Comparison of ENCODE assay signal across 9 cellular contexts in the genomic region with DNA sequence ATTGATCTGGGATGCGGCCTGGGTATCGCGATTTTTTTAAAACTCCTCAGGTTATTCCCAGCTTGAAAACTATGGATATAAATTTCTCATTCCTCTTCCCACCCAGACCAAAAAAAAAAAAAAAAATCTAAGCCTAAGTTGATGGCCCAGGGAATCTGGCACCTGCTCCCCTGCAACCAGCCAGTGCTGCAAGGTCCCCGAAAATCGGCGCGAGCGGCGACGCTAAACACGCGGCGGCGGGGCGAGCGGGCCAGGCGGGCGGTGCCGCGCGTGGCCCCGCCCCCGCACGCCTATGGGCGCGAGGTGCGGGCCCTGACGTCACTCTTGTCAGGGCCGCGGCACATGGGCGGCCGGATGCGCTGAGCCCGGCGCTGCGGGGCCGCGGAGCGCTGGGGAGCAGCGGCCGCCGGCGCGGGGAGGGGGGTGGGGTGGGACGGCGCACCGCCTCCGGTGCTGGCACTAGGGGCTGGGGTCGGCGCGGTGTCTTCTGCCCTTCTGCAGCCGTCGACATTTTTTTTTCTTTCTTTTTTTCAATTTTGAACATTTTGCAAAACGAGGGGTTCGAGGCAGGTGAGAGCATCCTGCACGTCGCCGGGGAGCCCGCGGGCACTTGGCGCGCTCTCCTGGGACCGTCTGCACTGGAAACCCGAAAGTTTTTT. TPM values are rescaled to one million over a fixed set of nuclear protein-coding genes. Genes with fewer than 3 reads are reported as not detected.
DNase-seq lines count a peak whose midpoint lies in the region; ATAC-seq, FAIRE-seq and TF ChIP-seq lines count a peak whose summit lies in the region.
"Had no signal": no experiment of that assay in that cellular context is flagged by ENCODE, and none has a peak within 500 bp of the region (broad histone marks: within the 10 kb centered on the region; RNA-seq: fewer than 3 reads in every experiment).

Gene HLF, plus strand, starts transcription at position 321 of the 659 bp plus-strand sequence. CDS start 525 bp downstream, outside the sequence.

- no peak within 1 kb of the TSS for H4K91ac ChIP-seq in H1 (replicated peaks; ENCODE audit: insufficient read length, low read length)

- H3K56ac ChIP-seq in H1 (replicated peaks; ENCODE audit: insufficient read length, low read depth, low read length): no peak within 1 kb of the TSS

- H3K27ac Mint-ChIP-seq in activated CD8-positive, alpha-beta memory T cell treated with anti-CD3 and anti-CD28 coated beads, Interleukin-2, amount 10 ng/mL, durations not matched to agents 7 days and 5 days: no peak within 1 kb of the TSS
- H3K27ac Mint-ChIP-seq in memory B cell: no peak within 1 kb of the TSS

- H3K14ac ChIP-seq in H1 (ENCODE audit: insufficient read length): no peak within 1 kb of the TSS

- no peak for TF ChIP-seq CTCF in H1 (IDR thresholded peaks at IDR 0.05; ENCODE audit: control extremely low read depth in 1 of 3, insufficient read depth in 1 of 3, low read depth in 1 of 3, low read length in 3 of 3)

- H3K23ac ChIP-seq in H1 (ENCODE audit: insufficient read length): no peak within 1 kb of the TSS

- H4K5ac ChIP-seq in H1 (ENCODE audit: insufficient read length, low read depth, low read length): no peak within 1 kb of the TSS

- no peaks in the 10 kb centered on the region for H3K36me3 Mint-ChIP-seq in activated CD8-positive, alpha-beta memory T cell treated with anti-CD3 and anti-CD28 coated beads, Interleukin-2, amount 10 ng/mL, durations not matched to agents 7 days and 5 days
- no peaks in the 10 kb centered on the region for H3K36me3 Mint-ChIP-seq in memory B cell

- peak within 1 kb of the TSS; percentile 31 to 70 (median 40) for H3K4me3 ChIP-seq in H1 (ENCODE audit: extremely low read depth in 1 of 4, insufficient read depth in 2 of 4, low read depth in 3 of 4, low read length in 4 of 4)

- no peak within 1 kb of the TSS for H2AFZ ChIP-seq in H1 (ENCODE audit: low read length)

- H3K27ac ChIP-seq in H1 (ENCODE audit: low read depth, low read length): no peak within 1 kb of the TSS

- peaks cover 10% of the 10 kb centered on the region; the same call in 1 of the 2 replicates for H3K23me2 ChIP-seq in H1 (ENCODE audit: low read depth, low read length)

- no peaks in the 10 kb centered on the region for H3K79me2 ChIP-seq in H1 (ENCODE audit: control insufficient read depth in 1 of 2, insufficient read depth in 2 of 2, low read length in 2 of 2)

- H3K4ac ChIP-seq in H1 (replicated peaks; ENCODE audit: insufficient read length, low read depth, low read length): no peak within 1 kb of the TSS

- POLR2A ChIA-PET in H1 (lab: Charles Lee; ENCODE audit: partially characterized antibody): interaction anchor here (2.5 kb wide), 1 partner anchor 26 kb away, joined by 9 read pairs; no protein-coding TSS in a partner anchor

- no peaks in the 10 kb centered on the region for H3K79me1 ChIP-seq in H1 (ENCODE audit: low read depth, low read length)

- WGBS in H1 (ENCODE audit: extremely low coverage in 1 of 2, insufficient coverage in 1 of 2, insufficient read length in 1 of 2, insufficient replicate concordance in 2 of 2, low coverage in 1 of 2, low lambda C conversion rate in 2 of 2, missing lambda C conversion rate in 1 of 2), 2 experiments: 4% methylated on average over 25 of the region's 64 CpGs; no CpG with 5 or more reads in 1 of the 2 experiments

- H2BK5ac ChIP-seq in H1 (ENCODE audit: low read depth, low read length): no peak within 1 kb of the TSS

- H3K4me1 ChIP-seq in H1 (replicated peaks in 1 of 4; ENCODE audit: control insufficient read depth in 3 of 4, insufficient read depth in 4 of 4, low read length in 3 of 4): peaks cover 0 to 14% (median 7%) of the 10 kb centered on the region in 4 experiments; a peak in 4 of 7 replicates

- peak; percentile 92 for ATAC-seq in HG03108 (IDR thresholded peaks at IDR 0.05; ENCODE audit: unreplicated experiment)
- ATAC-seq in activated CD8-positive, alpha-beta memory T cell treated with anti-CD3 and anti-CD28 coated beads, Interleukin-2, amount 10 ng/mL, durations not matched to agents 7 days and 5 days: peak; percentile 98
- ATAC-seq in memory B cell (ENCODE audit: low read depth): peak; percentile 95

- no peak within 1 kb of the TSS; a peak in 1 of 7 replicates for H3K9ac ChIP-seq in H1 (replicated peaks in 1 of 4; ENCODE audit: extremely low read depth in 1 of 4, low read depth in 3 of 4, low read length in 3 of 4)

- H2BK12ac ChIP-seq in H1 (ENCODE audit: low read depth, low read length): no peak within 1 kb of the TSS

- H3K9me3 ChIP-seq in H1 (ENCODE audit: insufficient read depth in 2 of 2, low read depth in 1 of 2, low read length in 1 of 2): no peaks in the 10 kb centered on the region; a peak in 2 of 4 replicates

- H3K36me3 ChIP-seq in H1 (ENCODE audit: control insufficient read depth in 2 of 4, insufficient read depth in 4 of 4, low read length in 3 of 4): no peaks in the 10 kb centered on the region

- peaks cover 0 to 4% of the 10 kb centered on the region in 2 experiments for H4K20me1 ChIP-seq in H1 (replicated peaks in 1 of 2; ENCODE audit: control insufficient read depth in 1 of 2, insufficient read depth in 2 of 2, low read length in 2 of 2)

- no peak within 1 kb of the TSS for H2BK120ac ChIP-seq in H1 (replicated peaks; ENCODE audit: low read depth, low read length)

- H2BK15ac ChIP-seq in H1 (ENCODE audit: low read length): no peak within 1 kb of the TSS

- no peak within 1 kb of the TSS for H2AK5ac ChIP-seq in H1 (ENCODE audit: low read depth, low read length)

- DNase-seq in SIG-M5 treated with dmso at 0.1 percent for 504 hours (lab: John Stamatoyannopoulos, UW; ENCODE audit: unreplicated experiment) (peak; percentile 10), SIG-M5 (lab: John Stamatoyannopoulos, UW) (no peak), NCI-H226 (peak; percentile 73), H1 (ENCODE audit: low read depth in 1 of 2, low spot score in 2 of 2) (peak; percentile 23 to 75), memory B cell (ENCODE audit: low spot score in 2 of 2) (peak; percentile 40 to 53)
- DNase-seq in activated CD8-positive, alpha-beta memory T cell treated with anti-CD3 and anti-CD28 coated beads, Interleukin-2, amount 10 ng/mL, durations not matched to agents 7 days and 5 days: peak; percentile 76
- DNase-seq in stimulated activated CD4-positive, alpha-beta T cell treated with anti-CD3 and anti-CD28 coated beads, TNF-alpha, amount 100 ng/mL, for 4 hours (ENCODE audit: low read depth in 3 of 3): peak; percentile 45 to 63 (median 53)
- DNase-seq: DND-41 had no signal

- no peak within 1 kb of the TSS; the same call in none of the 2 replicates for H4K8ac ChIP-seq in H1 (ENCODE audit: extremely low read depth, insufficient read depth, low read length)

- no peak for FAIRE-seq in H1 (lab: Jason Lieb, UNC)

- H2BK20ac ChIP-seq in H1 (ENCODE audit: low read length): no peak within 1 kb of the TSS

- CTCF ChIA-PET in activated CD8-positive, alpha-beta memory T cell treated with anti-CD3 and anti-CD28 coated beads, Interleukin-2, amount 10 ng/mL, durations not matched to agents 7 days and 5 days (lab: Charles Lee): interaction anchor here (0.6 to 1.4 kb wide), 7 partner anchors 26 to 272 kb away, joined by 3 to 5 read pairs (median 4); no protein-coding TSS in a partner anchor
- CTCF ChIA-PET in H1 (lab: Charles Lee; ENCODE audit: partially characterized antibody): interaction anchor here (1.0 to 2.7 kb wide), 3 partner anchors 22 to 92 kb away, joined by 3 to 11 read pairs (median 3); no protein-coding TSS in a partner anchor

- peaks cover 19 to 56% (median 46%) of the 10 kb centered on the region in 4 experiments for H3K27me3 ChIP-seq in H1 (replicated peaks in 1 of 4; ENCODE audit: control insufficient read depth in 3 of 4, extremely low read depth in 1 of 4, insufficient read depth in 3 of 4, low read length in 3 of 4)

- peaks cover 12% of the 10 kb centered on the region for H3K4me1 Mint-ChIP-seq in activated CD8-positive, alpha-beta memory T cell treated with anti-CD3 and anti-CD28 coated beads, Interleukin-2, amount 10 ng/mL, durations not matched to agents 7 days and 5 days
- peaks cover 3% of the 10 kb centered on the region for H3K4me1 Mint-ChIP-seq in memory B cell

- no peak for TF ChIP-seq EP300 in H1 (IDR thresholded peaks at IDR 0.05; ENCODE audit: borderline replicate concordance in 1 of 2, low read depth in 2 of 2, low read length in 2 of 2)

- peak within 1 kb of the TSS; percentile 79 to 98 for H3K4me2 ChIP-seq in H1 (ENCODE audit: insufficient read depth in 1 of 2, low read depth in 2 of 2, low read length in 2 of 2)

- no peaks in the 10 kb centered on the region for H3K9me3 Mint-ChIP-seq in activated CD8-positive, alpha-beta memory T cell treated with anti-CD3 and anti-CD28 coated beads, Interleukin-2, amount 10 ng/mL, durations not matched to agents 7 days and 5 days (ENCODE audit: low read depth)
- H3K9me3 Mint-ChIP-seq in memory B cell: peaks cover 3% of the 10 kb centered on the region

- H3K27me3 Mint-ChIP-seq in activated CD8-positive, alpha-beta memory T cell treated with anti-CD3 and anti-CD28 coated beads, Interleukin-2, amount 10 ng/mL, durations not matched to agents 7 days and 5 days: peaks cover 84% of the 10 kb centered on the region
- H3K27me3 Mint-ChIP-seq in memory B cell: peaks cover 38% of the 10 kb centered on the region

- TF ChIP-seq POLR2A in H1 (IDR thresholded peaks at IDR 0.05; ENCODE audit: control extremely low read depth in 1 of 2, low read depth in 2 of 2, low read length in 2 of 2): no peak

- H3K18ac ChIP-seq in H1 (ENCODE audit: extremely low read depth, low read length): no peak within 1 kb of the TSS

- TF ChIP-seq RAD21 in H1 (IDR thresholded peaks at IDR 0.05 in 1 of 2, conservative IDR thresholded peaks at IDR 0.05 in 1 of 2; ENCODE audit: low read depth in 2 of 2, low read length in 2 of 2): no peak

- peak within 1 kb of the TSS; percentile 55 for H3K4me3 Mint-ChIP-seq in activated CD8-positive, alpha-beta memory T cell treated with anti-CD3 and anti-CD28 coated beads, Interleukin-2, amount 10 ng/mL, durations not matched to agents 7 days and 5 days
- H3K4me3 Mint-ChIP-seq in memory B cell: peak within 1 kb of the TSS; percentile 62

TF ChIP-seq in H1, 55 proteins besides CTCF, POLR2A, EP300 and RAD21 (continues in another document):
- TF ChIP-seq NANOG (IDR thresholded peaks at IDR 0.05; ENCODE audit: insufficient read depth, low read depth, low read length, poor library complexity, severe bottlenecking) (peak; percentile 18), RFX5 (IDR thresholded peaks at IDR 0.05; ENCODE audit: borderline replicate concordance, low read depth, low read length) (no peak)

RNA-seq across cellular contexts. Expression of gene HLF, which starts in this region (rescaled TPM):
- total RNA-seq in activated CD8-positive, alpha-beta memory T cell treated with anti-CD3 and anti-CD28 coated beads, Interleukin-2, amount 10 ng/mL, durations not matched to agents 7 days and 5 days: 1 to 10 TPM; 2.5 to 2.6 TPM
- total RNA-seq in H1 (2021; fragmentation: NEBNext Ultra II Directional; extraction: Animal tissue kit (Norgen Biotek cat#: 25700)): 0.38 and 0.60 TPM in 2 replicates
- polyA plus RNA-seq in H1 (2011; rRNA removed): 0.36 and 0.39 TPM in 2 replicates
- 0.35 TPM for polyA plus RNA-seq in H1 (2011; cell fraction: cytosol; rRNA removed)
- 0.21 TPM for polyA plus RNA-seq in H1 (2011; cell fraction: nucleus; rRNA removed)
- polyA plus RNA-seq in H1 (2012, experiment 1 of 2): 0.25 to 0.32 TPM (median 0.27 TPM) in 3 of 4 replicates, not detected in the other
- polyA plus RNA-seq in H1 (2012, experiment 2 of 2): 0.16 TPM
- polyA plus RNA-seq in H1 (2013, experiment 1 of 2): 0.22 TPM
- 0.26 TPM for polyA plus RNA-seq in H1 (2013, experiment 2 of 2)
- 0.38 and 1.6 TPM in 2 replicates for polyA minus RNA-seq in H1 (2011; rRNA and poly(A)+ RNA removed)
- polyA minus RNA-seq in H1 (2011; cell fraction: cytosol; rRNA and poly(A)+ RNA removed): not detected
- 1.8 TPM for polyA minus RNA-seq in H1 (2011; cell fraction: nucleus; rRNA and poly(A)+ RNA removed)
